Comparison of ENCODE assay signal across 16 cellular contexts in genomic region chr4:26385690-26386089, GRCh38.
"Had no signal": no experiment of that assay in that cellular context is flagged by ENCODE, and none has a peak within 500 bp of the region (broad histone marks: within the 10 kb centered on the region; RNA-seq: fewer than 3 reads in every experiment).

No MANE protein-coding gene starts in this region.

- H3K9me3 Mint-ChIP-seq: dendritic cell treated with granulocyte-macrophage colony-stimulating factor and Interleukin-4, amounts not matched to agents 40 ng/mL and 50 ng/mL, for 4 days had no signal

- H3K27ac ChIP-seq: esophagus squamous epithelium, ovary, right atrium auricular region had no signal

- H3K36me3 ChIP-seq: ovary had no signal

- H3K4me3 ChIP-seq: esophagus squamous epithelium, lung, ovary, right atrium auricular region, smooth muscle cell had no signal

- H3K27me3 Mint-ChIP-seq: dendritic cell treated with granulocyte-macrophage colony-stimulating factor and Interleukin-4, amounts not matched to agents 40 ng/mL and 50 ng/mL, for 4 days; naive thymus-derived CD4-positive, alpha-beta T cell had no signal

- H3K27me3 ChIP-seq: esophagus squamous epithelium, ovary, right atrium auricular region had no signal

- DNase-seq: esophagus squamous epithelium; foreskin fibroblast; kidney; left cardiac atrium; left ventricle myocardium superior; naive thymus-derived CD4-positive, alpha-beta T cell; nucleus accumbens; ovary; stimulated activated CD4-positive, alpha-beta T cell treated with anti-CD3 and anti-CD28 coated beads, Interleukin-2, amount 100 ng/mL, for 48 hours; stimulated activated naive CD4-positive, alpha-beta T cell treated with Interleukin-2 at 50 U/mL for 16 hours; trophoblast cell had no signal

- H3K27ac Mint-ChIP-seq: dendritic cell treated with granulocyte-macrophage colony-stimulating factor and Interleukin-4, amounts not matched to agents 40 ng/mL and 50 ng/mL, for 4 days; naive thymus-derived CD4-positive, alpha-beta T cell had no signal

- H3K4me2 ChIP-seq: smooth muscle cell had no signal

- H3K4me3 Mint-ChIP-seq: dendritic cell treated with granulocyte-macrophage colony-stimulating factor and Interleukin-4, amounts not matched to agents 40 ng/mL and 50 ng/mL, for 4 days; naive thymus-derived CD4-positive, alpha-beta T cell; neural crest cell had no signal

- H3K4me1 ChIP-seq: right atrium auricular region had no signal

- H3K9me3 ChIP-seq: esophagus squamous epithelium, ovary, right atrium auricular region had no signal
